Comparison of ENCODE assay signal across 18 cellular contexts in the genomic region with DNA sequence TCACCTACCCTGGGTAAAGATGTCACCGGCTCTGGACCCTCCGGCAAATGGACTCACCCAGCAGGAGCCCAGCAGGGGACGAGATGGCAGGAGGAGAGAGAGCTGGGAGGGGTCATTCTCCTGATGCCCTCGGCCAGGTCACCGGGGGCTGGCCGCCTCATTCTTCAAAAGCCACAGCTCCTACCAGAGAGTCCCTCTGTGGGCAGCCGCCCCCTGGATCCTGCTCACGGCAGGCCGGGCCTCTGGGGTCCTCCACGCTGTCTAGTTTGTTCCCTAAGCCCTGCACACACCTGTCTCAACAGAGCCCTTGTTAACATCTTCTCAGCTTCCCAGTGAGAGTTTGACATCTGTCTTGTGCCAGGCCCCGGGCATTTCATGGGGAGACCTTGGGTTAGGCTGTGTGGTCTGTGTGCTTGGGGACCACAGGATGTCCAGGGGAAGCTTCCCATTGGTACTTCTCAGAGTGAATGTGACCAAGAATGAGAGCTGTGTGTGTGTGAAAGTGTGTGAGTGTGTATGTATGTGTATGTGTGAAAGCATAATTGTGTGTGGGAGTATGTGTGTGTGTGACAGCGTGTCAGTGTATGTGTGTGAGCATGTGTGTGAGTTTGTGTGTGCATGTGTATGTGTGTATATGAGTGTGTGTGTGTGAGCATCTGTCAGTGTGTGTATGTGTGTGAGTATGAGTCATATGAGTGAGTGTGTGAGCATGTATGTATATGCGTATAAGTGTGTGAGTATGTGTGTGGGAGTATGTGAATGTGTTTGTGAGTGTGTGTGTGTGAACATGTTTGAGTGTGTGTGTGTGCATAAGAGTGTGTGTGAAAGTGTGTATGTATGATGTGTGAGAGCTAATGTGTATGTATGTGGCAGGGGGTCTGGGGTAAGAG.
A peak's percentile ranks its signal among the peaks of the same experiment; 100 is the strongest.
DNase-seq lines count a peak whose midpoint lies in the region; ATAC-seq, FAIRE-seq and TF ChIP-seq lines count a peak whose summit lies in the region.
"Had no signal": no experiment of that assay in that cellular context is flagged by ENCODE, and none has a peak within 500 bp of the region (broad histone marks: within the 10 kb centered on the region; RNA-seq: fewer than 3 reads in every experiment).

No MANE protein-coding gene starts in this region.

- FAIRE-seq in HepG2 (lab: Jason Lieb, UNC) (no peak), GM12878 (lab: Jason Lieb, UNC) (no peak)
- FAIRE-seq: A549, GM19239, H54 had no signal

- TF ChIP-seq RAD21 in HepG2 (CRISPR knock-in tag; IDR thresholded peaks at IDR 0.05) (no peak), GM12878 (IDR thresholded peaks at IDR 0.05; ENCODE audit: insufficient read depth, low read depth, low read length) (no peak)

- H3K36me3 Mint-ChIP-seq in neural progenitor cell = no peaks in the 10 kb centered on the region
- H3K36me3 Mint-ChIP-seq in effector memory CD8-positive, alpha-beta T cell (ENCODE audit: insufficient read depth) = peaks cover 4% of the 10 kb centered on the region
- H3K36me3 Mint-ChIP-seq: CD14-positive monocyte; CD4-positive, alpha-beta memory T cell had no signal

- H3K4me1 ChIP-seq in HepG2 (ENCODE audit: insufficient read depth, low read length) = peaks cover 29% of the 10 kb centered on the region
- H3K4me1 ChIP-seq in right lobe of liver = no peaks in the 10 kb centered on the region
- no peaks in the 10 kb centered on the region for H3K4me1 ChIP-seq in GM12878 (ENCODE audit: control insufficient read depth, insufficient read depth, low read length)
- no peaks in the 10 kb centered on the region for H3K4me1 ChIP-seq in neural progenitor cell
- no peaks in the 10 kb centered on the region for H3K4me1 ChIP-seq in neuronal stem cell (ENCODE audit: control insufficient read depth in 2 of 2, insufficient read depth in 1 of 2, low read depth in 1 of 2, low read length in 2 of 2)
- H3K4me1 ChIP-seq: BLaER1 had no signal

- ATAC-seq in HepG2 (no peak), right lobe of liver (no peak), GM12878 (no peak)
- no peak for ATAC-seq in effector memory CD8-positive, alpha-beta T cell (replicated peaks)
- ATAC-seq: A549 had no signal

- in situ Hi-C loops in HepG2 (cut with HindIII; ENCODE audit: extremely low pct_ligation_motif_present, low pct_unique_long_range_greater_than_20kb) (no loop called here), GM12878 (cut with MboI) (no loop called here)

- H4K20me1 ChIP-seq in HepG2 (ENCODE audit: insufficient read depth, low read length) (no peaks in the 10 kb centered on the region), GM12878 (ENCODE audit: control insufficient read depth, insufficient read depth) (no peaks in the 10 kb centered on the region), neural progenitor cell (ENCODE audit: low read depth) (no peaks in the 10 kb centered on the region)
- H4K20me1 ChIP-seq: BLaER1 had no signal

- no peak overlapping the region for H2BK5ac ChIP-seq in neuronal stem cell (ENCODE audit: low read length)

- no peaks in the 10 kb centered on the region for H3K9me3 Mint-ChIP-seq in neural progenitor cell
- H3K9me3 Mint-ChIP-seq in effector memory CD8-positive, alpha-beta T cell = no peaks in the 10 kb centered on the region
- H3K9me3 Mint-ChIP-seq: CD4-positive, alpha-beta memory T cell; HFFc6 had no signal

- H3K27me3 ChIP-seq in HepG2 (ENCODE audit: control insufficient read depth in 1 of 2, insufficient read depth in 2 of 2, low read length in 2 of 2) = peaks cover 0 to 7% of the 10 kb centered on the region in 2 experiments; a peak in 1 of 5 replicates
- H3K27me3 ChIP-seq in right lobe of liver = no peaks in the 10 kb centered on the region
- H3K27me3 ChIP-seq in GM12878 (replicated peaks in 1 of 2; ENCODE audit: control insufficient read depth in 2 of 2, insufficient read depth in 2 of 2, low read length in 1 of 2) = peaks cover 0 to 1% of the 10 kb centered on the region in 2 experiments; a peak in 2 of 4 replicates
- no peaks in the 10 kb centered on the region for H3K27me3 ChIP-seq in neural progenitor cell
- peaks cover 0 to 5% (median 0%) of the 10 kb centered on the region in 3 experiments for H3K27me3 ChIP-seq in neuronal stem cell (ENCODE audit: control insufficient read depth in 3 of 3, insufficient read depth in 3 of 3, low read depth in 1 of 3, low read length in 3 of 3)
- H3K27me3 ChIP-seq: BLaER1 had no signal

- H3K18ac ChIP-seq in neuronal stem cell (ENCODE audit: low read length) = no peak overlapping the region

- peak overlapping the region; percentile 10 for H3K27ac Mint-ChIP-seq in neural progenitor cell
- H3K27ac Mint-ChIP-seq in effector memory CD8-positive, alpha-beta T cell = no peak overlapping the region
- H3K27ac Mint-ChIP-seq: CD14-positive monocyte; CD4-positive, alpha-beta memory T cell; HFFc6 had no signal

- RAD21 ChIA-PET in GM12878 (lab: Charles Lee; ENCODE audit: unreplicated experiment) = no interaction called here

- H3K4me2 ChIP-seq in HepG2 (ENCODE audit: low read depth, low read length) (no peak overlapping the region), GM12878 (ENCODE audit: control insufficient read depth, insufficient read depth) (no peak overlapping the region), neural progenitor cell (no peak overlapping the region), neuronal stem cell (ENCODE audit: insufficient read depth, low read length, poor library complexity, severe bottlenecking) (no peak overlapping the region)
- H3K4me2 ChIP-seq: A549, BLaER1 had no signal

- DNase-seq in HepG2 (ENCODE audit: low spot score) (no peak), right lobe of liver (no peak), GM12878 (ENCODE audit: low read depth, low spot score) (no peak), neural progenitor cell (ENCODE audit: low spot score) (no peak), mesenteric fat pad (ENCODE audit: low spot score) (no peak), neuronal stem cell (ENCODE audit: low spot score) (no peak)
- no peak for DNase-seq in effector memory CD8-positive, alpha-beta T cell
- DNase-seq: CD4-positive, alpha-beta memory T cell; DMS79 treated with DMSO at 0.1 percent for 48 hours; GF-D8; HCEC 1CT; HFFc6 had no signal

- H2BK12ac ChIP-seq in neuronal stem cell (ENCODE audit: low read length) = no peak overlapping the region

- no peak overlapping the region for H3K4ac ChIP-seq in neuronal stem cell (ENCODE audit: low read length)

- no peak for TF ChIP-seq CTCF in HepG2 (CRISPR knock-in tag; IDR thresholded peaks at IDR 0.05)
- no peak for TF ChIP-seq CTCF in right lobe of liver (IDR thresholded peaks at IDR 0.05)
- no peak for TF ChIP-seq CTCF in GM12878 (IDR thresholded peaks at IDR 0.05 in 2 of 3, conservative IDR thresholded peaks at IDR 0.05 in 1 of 3; ENCODE audit: control insufficient read depth in 2 of 3, extremely low read depth in 1 of 3, insufficient read depth in 1 of 3, low read depth in 3 of 3, low read length in 3 of 3)
- no peak for TF ChIP-seq CTCF in neural progenitor cell (IDR thresholded peaks at IDR 0.05)

- H2BK15ac ChIP-seq in neuronal stem cell (ENCODE audit: low read length) = no peak overlapping the region

- H3K27ac ChIP-seq in HepG2 (ENCODE audit: extremely low read length, insufficient read depth, low read length) (no peak overlapping the region), right lobe of liver (no peak overlapping the region), GM12878 (ENCODE audit: control insufficient read depth, insufficient read depth) (no peak overlapping the region), neural progenitor cell (no peak overlapping the region), neuronal stem cell (replicated peaks; ENCODE audit: low read length) (no peak overlapping the region)
- H3K27ac ChIP-seq: 22Rv1, BLaER1 had no signal

- H3K9me3 ChIP-seq in HepG2 (ENCODE audit: low read length) (no peaks in the 10 kb centered on the region), right lobe of liver (no peaks in the 10 kb centered on the region), GM12878 (replicated peaks; ENCODE audit: control insufficient read depth, insufficient read depth, low read length) (no peaks in the 10 kb centered on the region), neural progenitor cell (ENCODE audit: low read depth) (no peaks in the 10 kb centered on the region), neuronal stem cell (replicated peaks in 1 of 2; ENCODE audit: control insufficient read depth in 2 of 2, insufficient read depth in 1 of 2, low read depth in 1 of 2, low read length in 2 of 2) (no peaks in the 10 kb centered on the region)
- H3K9me3 ChIP-seq: A549, BLaER1 had no signal

- no peaks in the 10 kb centered on the region for H3K79me1 ChIP-seq in neuronal stem cell (ENCODE audit: low read depth, low read length)

- H3K9ac ChIP-seq in HepG2 (ENCODE audit: insufficient read depth, low read depth, low read length) = no peak overlapping the region
- H3K9ac ChIP-seq in GM12878 (ENCODE audit: control insufficient read depth, insufficient read depth, low read length) = no peak overlapping the region
- no peak overlapping the region for H3K9ac ChIP-seq in neural progenitor cell
- H3K9ac ChIP-seq in neuronal stem cell (ENCODE audit: low read depth, low read length, poor library complexity) = no peak overlapping the region
- H3K9ac ChIP-seq: BLaER1 had no signal

- H3K4me3 ChIP-seq in HepG2 (replicated peaks in 1 of 3; ENCODE audit: insufficient read depth in 1 of 3, low read depth in 2 of 3, low read length in 3 of 3) (no peak overlapping the region), right lobe of liver (no peak overlapping the region), GM12878 (no peak overlapping the region), neural progenitor cell (no peak overlapping the region), neuronal stem cell (ENCODE audit: low read length in 2 of 2) (peak overlapping the region in 1 of 2 donors; percentile 53)
- H3K4me3 ChIP-seq: A549, BLaER1 had no signal

- H3F3A ChIP-seq in neural progenitor cell (ENCODE audit: low read depth) = no peaks in the 10 kb centered on the region

- no TSS peak for BruUV-seq in HepG2 (replicated peaks; lab: Mats Ljungman, UMichigan)
- BruUV-seq in GM12878 (replicated peaks; lab: Mats Ljungman, UMichigan) = no TSS peak

- SMC1A ChIA-PET in GM12878 (lab: Charles Lee; ENCODE audit: uncharacterized antibody, unreplicated experiment) = interaction anchor here (1.0 kb wide), 1 partner anchor 101 kb away, joined by 3 read pairs; no protein-coding TSS in a partner anchor

- H3K14ac ChIP-seq in neuronal stem cell (ENCODE audit: low read length) = no peak overlapping the region

- H2AK5ac ChIP-seq in neuronal stem cell (ENCODE audit: low read depth, low read length) = no peak overlapping the region

- no peaks in the 10 kb centered on the region for H3K79me2 ChIP-seq in HepG2 (ENCODE audit: insufficient read depth, low read length)
- no peaks in the 10 kb centered on the region for H3K79me2 ChIP-seq in GM12878 (ENCODE audit: control insufficient read depth, insufficient read depth, low read length)
- no peaks in the 10 kb centered on the region for H3K79me2 ChIP-seq in neural progenitor cell (ENCODE audit: low read depth)

- CTCF ChIA-PET in HepG2 (lab: Yijun Ruan, JAX; ENCODE audit: low intra/inter-chr PET ratio, low total read pairs) = no interaction called here
- CTCF ChIA-PET in GM12878 (lab: Yijun Ruan, JAX) = no interaction called here

- no peaks in the 10 kb centered on the region for H3K36me3 ChIP-seq in HepG2 (replicated peaks in 1 of 2; ENCODE audit: control insufficient read depth in 1 of 2, insufficient read depth in 2 of 2, low read length in 2 of 2)
- H3K36me3 ChIP-seq in right lobe of liver = no peaks in the 10 kb centered on the region
- H3K36me3 ChIP-seq in GM12878 (ENCODE audit: control insufficient read depth in 2 of 2, insufficient read depth in 2 of 2, low read length in 1 of 2) = no peaks in the 10 kb centered on the region
- H3K36me3 ChIP-seq in neural progenitor cell = no peaks in the 10 kb centered on the region
- peaks cover 0 to 5% of the 10 kb centered on the region in 2 donors for H3K36me3 ChIP-seq in neuronal stem cell (replicated peaks in 1 of 2; ENCODE audit: control insufficient read depth in 2 of 2, insufficient read depth in 2 of 2, low read length in 2 of 2)
- H3K36me3 ChIP-seq: BLaER1 had no signal

- intact Hi-C loops in HepG2 (cut with micrococcal nuclease; ENCODE audit: unreplicated experiment) = no loop called here
- intact Hi-C loops in right lobe of liver (cut with DNase I) = no loop called here
- intact Hi-C loops in GM12878 (cut with micrococcal nuclease; ENCODE audit: unreplicated experiment) = no loop called here

- no peak overlapping the region for H4K91ac ChIP-seq in neuronal stem cell (ENCODE audit: low read depth, low read length, poor library complexity)

- H3K4me1 Mint-ChIP-seq in neural progenitor cell = peaks cover 2% of the 10 kb centered on the region
- H3K4me1 Mint-ChIP-seq in effector memory CD8-positive, alpha-beta T cell (ENCODE audit: low read depth in 2 of 2) = no peaks in the 10 kb centered on the region
- H3K4me1 Mint-ChIP-seq: CD14-positive monocyte had no signal

- H3K23ac ChIP-seq in neuronal stem cell (ENCODE audit: low read depth, low read length, poor library complexity) = no peak overlapping the region

- TF ChIP-seq POLR2A in HepG2 (IDR thresholded peaks at IDR 0.05; ENCODE audit: insufficient read depth in 1 of 2, low read depth in 2 of 2, low read length in 2 of 2) = no peak
- no peak for TF ChIP-seq POLR2A in right lobe of liver (IDR thresholded peaks at IDR 0.05)
- TF ChIP-seq POLR2A in GM12878 (IDR thresholded peaks at IDR 0.05; ENCODE audit: low read depth, low read length) = no peak

- POLR2A ChIA-PET in HepG2 (lab: Yijun Ruan, JAX) (no interaction called here), GM12878 (lab: Charles Lee) (no interaction called here)

- H3K27me3 Mint-ChIP-seq in neural progenitor cell (ENCODE audit: insufficient read depth, low read depth) = peaks cover 5% of the 10 kb centered on the region
- peaks cover 16 to 26% of the 10 kb centered on the region in 2 donors for H3K27me3 Mint-ChIP-seq in effector memory CD8-positive, alpha-beta T cell

- H2AFZ ChIP-seq in HepG2 (ENCODE audit: low read length) (no peak overlapping the region), GM12878 (ENCODE audit: control insufficient read depth, low read depth, low read length) (no peak overlapping the region), neural progenitor cell (replicated peaks) (no peak overlapping the region), neuronal stem cell (ENCODE audit: low read length) (no peak overlapping the region)

- 52% methylated on average over 13 of the region's 13 CpGs for WGBS in HepG2 (ENCODE audit: low lambda C conversion rate)
- 83% methylated on average over 7 of the region's 13 CpGs for WGBS in right lobe of liver (ENCODE audit: insufficient coverage, low coverage, low lambda C conversion rate, missing lambda C conversion rate)
- 27% methylated on average over 13 of the region's 13 CpGs for WGBS in GM12878 (ENCODE audit: insufficient coverage, insufficient replicate concordance, low lambda C conversion rate, missing lambda C conversion rate)
- WGBS in neuronal stem cell (ENCODE audit: extremely low coverage in 2 of 2, insufficient read length in 2 of 2, insufficient replicate concordance in 1 of 2), 2 donors = 100% methylated on average over 1 of the region's 13 CpGs; no CpG with 5 or more reads in 1 of the 2 donors

- H3K4me3 Mint-ChIP-seq in neural progenitor cell = no peak overlapping the region
- H3K4me3 Mint-ChIP-seq in effector memory CD8-positive, alpha-beta T cell = no peak overlapping the region
- H3K4me3 Mint-ChIP-seq: CD14-positive monocyte; CD4-positive, alpha-beta memory T cell; HFFc6 had no signal

- H4K8ac ChIP-seq in neuronal stem cell (ENCODE audit: low read depth, low read length) = no peak overlapping the region

- no peak for TF ChIP-seq EP300 in HepG2 (IDR thresholded peaks at IDR 0.05; ENCODE audit: low read depth in 2 of 2, low read length in 2 of 2)
- no peak for TF ChIP-seq EP300 in HepG2 (CRISPR knock-in tag; IDR thresholded peaks at IDR 0.05; ENCODE audit: borderline replicate concordance)
- no peak for TF ChIP-seq EP300 in GM12878 (IDR thresholded peaks at IDR 0.05; ENCODE audit: borderline replicate concordance in 1 of 2, control insufficient read depth in 1 of 2, low read depth in 2 of 2, low read length in 2 of 2)

- H2BK120ac ChIP-seq in neuronal stem cell (ENCODE audit: low read depth, low read length) = no peak overlapping the region
